Comparison of ENCODE assay signal across 23 cellular contexts in the genomic region with DNA sequence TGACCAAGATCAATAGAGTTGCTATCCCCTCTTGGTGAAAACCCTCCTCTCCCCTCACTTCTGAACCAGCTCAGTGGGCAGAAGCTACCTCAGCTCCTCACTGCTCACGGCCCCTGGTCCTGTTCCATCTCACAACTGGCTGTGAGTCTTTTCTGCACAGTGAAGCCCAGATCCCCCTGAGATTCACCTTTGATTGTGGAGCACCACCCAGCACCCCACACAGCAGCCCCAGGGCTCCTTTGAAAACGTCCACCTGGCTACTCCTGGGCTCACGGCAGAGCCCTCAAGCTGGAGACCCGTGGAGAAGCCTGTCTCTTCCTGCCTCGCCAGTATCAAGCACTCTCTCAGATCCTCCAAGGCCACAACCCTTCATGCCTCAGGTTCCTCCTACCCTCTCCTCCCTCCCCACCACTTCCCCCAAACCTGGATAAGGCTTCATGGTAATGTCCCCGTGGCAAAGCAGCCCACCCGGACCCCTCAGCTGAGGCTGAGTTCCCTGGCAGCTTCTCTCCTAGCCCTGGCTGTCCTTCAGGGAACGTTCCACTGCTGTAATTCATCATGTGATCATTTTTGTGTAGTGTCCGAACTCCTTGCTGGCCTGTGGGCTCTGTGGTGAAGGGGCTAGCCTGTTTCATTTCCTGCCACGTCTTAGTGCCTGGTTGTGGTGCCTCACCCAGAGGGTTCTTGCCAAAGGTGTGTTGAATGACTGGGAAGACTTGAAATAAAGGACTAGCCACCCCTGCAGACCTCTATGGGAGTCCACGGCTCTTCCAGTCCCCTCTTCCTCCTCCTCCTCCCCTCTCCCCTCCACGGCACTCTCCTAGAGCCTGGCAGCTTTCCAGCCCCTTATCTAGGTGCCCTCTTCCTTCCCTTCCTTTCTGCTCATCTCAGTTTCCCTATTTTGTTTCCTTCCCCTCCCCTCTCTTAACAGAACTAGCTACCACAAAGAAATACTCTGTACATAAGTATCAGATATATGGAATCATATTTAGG. TPM values are rescaled to one million over a fixed set of nuclear protein-coding genes. Genes with fewer than 3 reads are reported as not detected.
A peak's percentile ranks its signal among the peaks of the same experiment; 100 is the strongest.
DNase-seq lines count a peak whose midpoint lies in the region; ATAC-seq and TF ChIP-seq lines count a peak whose summit lies in the region.
"Had no signal": no experiment of that assay in that cellular context is flagged by ENCODE, and none has a peak within 500 bp of the region (broad histone marks: within the 10 kb centered on the region; RNA-seq: fewer than 3 reads in every experiment).

No MANE protein-coding gene starts in this region.

- peak; percentile 14 for DNase-seq in NCI-H345 (lab: John Stamatoyannopoulos, UW)
- no peak for DNase-seq in NCI-H345 treated with DMSO at 0.1 percent for 48 hours (lab: John Stamatoyannopoulos, UW; ENCODE audit: unreplicated experiment)
- peak; percentile 78 for DNase-seq in NB4 (ENCODE audit: low read depth)
- DNase-seq in central memory CD8-positive, alpha-beta T cell (ENCODE audit: low spot score in 2 of 2) = no peak
- DNase-seq in spleen = no peak
- DNase-seq in COLO668 (lab: John Stamatoyannopoulos, UW; ENCODE audit: unreplicated experiment) = no peak
- DNase-seq in NK-92 treated with Interleukin-12 subunit alpha and Interleukin-12 subunit beta, amount 100 ng/mL, for 24 hours (lab: John Stamatoyannopoulos, UW) = no peak
- DNase-seq in pons (ENCODE audit: low spot score) = no peak
- DNase-seq: activated CD4-positive, CD25-positive, alpha-beta regulatory T cell; activated CD8-positive, alpha-beta T cell treated with anti-CD3 and anti-CD28 coated beads, Interleukin-2, amount 10 ng/mL, durations not matched to agents 7 days and 5 days; activated T-cell treated with anti-CD3 and anti-CD28 coated beads, Interleukin-2, amount 50 U/mL, for 72 hours; CD4-positive, CD25-positive, alpha-beta regulatory T cell; DMS79 treated with DMSO at 0.1 percent for 48 hours; foreskin keratinocyte; GOT3; MG63; NCI-H2081; NCI-H774 had no signal

- H3K4me3 Mint-ChIP-seq in central memory CD8-positive, alpha-beta T cell = peak overlapping the region; percentile 4
- H3K4me3 Mint-ChIP-seq: activated CD8-positive, alpha-beta T cell treated with anti-CD3 and anti-CD28 coated beads, Interleukin-2, amount 10 ng/mL, durations not matched to agents 7 days and 5 days; activated naive CD8-positive, alpha-beta T cell; activated T-cell treated with anti-CD3 and anti-CD28 coated beads, Interleukin-2, amount 50 U/mL, for 72 hours; CD4-positive, CD25-positive, alpha-beta regulatory T cell; stimulated activated memory B cell treated with anti-CD40 and anti-IgM and Interleukin-4, amounts not matched to agents 10 μg/mL and 1 μg/mL and 100 μg/mL, for 72 hours had no signal

- TF ChIP-seq POLR2A in NB4 (IDR thresholded peaks at IDR 0.05; ENCODE audit: extremely low read depth, insufficient read length) (no peak), spleen (IDR thresholded peaks at IDR 0.05) (no peak)

- H3K9me3 ChIP-seq in spleen = no peaks in the 10 kb centered on the region
- H3K9me3 ChIP-seq: MG63 had no signal

- ATAC-seq in central memory CD8-positive, alpha-beta T cell (replicated peaks; ENCODE audit: extremely low read depth, poor library complexity, severe bottlenecking) = no peak
- ATAC-seq: activated CD8-positive, alpha-beta T cell treated with anti-CD3 and anti-CD28 coated beads, Interleukin-2, amount 10 ng/mL, durations not matched to agents 7 days and 5 days; activated T-cell treated with anti-CD3 and anti-CD28 coated beads, Interleukin-2, amount 50 U/mL, for 72 hours; foreskin keratinocyte; Right ventricle myocardium inferior; stimulated activated memory B cell treated with anti-CD40 and anti-IgM and Interleukin-4, amounts not matched to agents 10 μg/mL and 1 μg/mL and 100 μg/mL, for 72 hours had no signal

- peak overlapping the region in 7 of 8 donors; percentile 27 to 81 (median 59) for H3K27ac ChIP-seq in spleen
- H3K27ac ChIP-seq: foreskin keratinocyte had no signal

- intact Hi-C loops in spleen (cut with DNase I; ENCODE audit: low total_unique reads) = no loop called here

- no peak overlapping the region for H3K27ac Mint-ChIP-seq in central memory CD8-positive, alpha-beta T cell (ENCODE audit: low read depth)
- H3K27ac Mint-ChIP-seq: activated CD8-positive, alpha-beta T cell treated with anti-CD3 and anti-CD28 coated beads, Interleukin-2, amount 10 ng/mL, durations not matched to agents 7 days and 5 days; activated naive CD8-positive, alpha-beta T cell; activated T-cell treated with anti-CD3 and anti-CD28 coated beads, Interleukin-2, amount 50 U/mL, for 72 hours; stimulated activated memory B cell treated with anti-CD40 and anti-IgM and Interleukin-4, amounts not matched to agents 10 μg/mL and 1 μg/mL and 100 μg/mL, for 72 hours had no signal

- peaks cover 0 to 38% (median 7%) of the 10 kb centered on the region in 6 donors for H3K4me1 ChIP-seq in spleen
- H3K4me1 ChIP-seq: foreskin keratinocyte had no signal

- no peak for TF ChIP-seq CTCF in NB4 (IDR thresholded peaks at IDR 0.05; ENCODE audit: low read depth, low read length)
- TF ChIP-seq CTCF in spleen (IDR thresholded peaks at IDR 0.05 in 8 of 11, conservative IDR thresholded peaks at IDR 0.05 in 3 of 11) = no peak

- no peaks in the 10 kb centered on the region for H3K9me3 Mint-ChIP-seq in central memory CD8-positive, alpha-beta T cell
- H3K9me3 Mint-ChIP-seq: activated T-cell treated with anti-CD3 and anti-CD28 coated beads, Interleukin-2, amount 50 U/mL, for 72 hours; CD4-positive, CD25-positive, alpha-beta regulatory T cell; stimulated activated memory B cell treated with anti-CD40 and anti-IgM and Interleukin-4, amounts not matched to agents 10 μg/mL and 1 μg/mL and 100 μg/mL, for 72 hours had no signal

- no peaks in the 10 kb centered on the region for H3K4me1 Mint-ChIP-seq in central memory CD8-positive, alpha-beta T cell
- H3K4me1 Mint-ChIP-seq: stimulated activated memory B cell treated with anti-CD40 and anti-IgM and Interleukin-4, amounts not matched to agents 10 μg/mL and 1 μg/mL and 100 μg/mL, for 72 hours had no signal

- H3K4me3 ChIP-seq in NB4 (ENCODE audit: low read depth, low read length) (peak overlapping the region; percentile 53), spleen (peak overlapping the region in 1 of 8 donors; percentile 21)
- H3K4me3 ChIP-seq: MG63 had no signal

- peaks cover 31% of the 10 kb centered on the region for H3K27me3 Mint-ChIP-seq in central memory CD8-positive, alpha-beta T cell

- no peaks in the 10 kb centered on the region for H3K36me3 Mint-ChIP-seq in central memory CD8-positive, alpha-beta T cell (ENCODE audit: insufficient read depth)
- H3K36me3 Mint-ChIP-seq: activated naive CD8-positive, alpha-beta T cell; CD4-positive, CD25-positive, alpha-beta regulatory T cell; stimulated activated memory B cell treated with anti-CD40 and anti-IgM and Interleukin-4, amounts not matched to agents 10 μg/mL and 1 μg/mL and 100 μg/mL, for 72 hours had no signal

- no peaks in the 10 kb centered on the region for H3K36me3 ChIP-seq in spleen
- H3K36me3 ChIP-seq: MG63 had no signal

- 12 to 36% (median 22%) methylated on average over 12 of the region's 12 CpGs for WGBS in spleen, 5 donors

- H3K27me3 ChIP-seq in spleen (replicated peaks in 1 of 7) = peaks cover 0 to 39% (median 0%) of the 10 kb centered on the region in 7 donors
- H3K27me3 ChIP-seq: foreskin keratinocyte, MG63 had no signal

RNA-seq across cellular contexts. Expression of gene KY, which starts 44.5 kb away (rescaled TPM):
- under 1 TPM in 1 of 7 donors, not detected in 6; 0.17 TPM for total RNA-seq in spleen
- not detected for polyA plus RNA-seq in spleen
- total RNA-seq: activated CD8-positive, alpha-beta T cell treated with anti-CD3 and anti-CD28 coated beads, Interleukin-2, amount 10 ng/mL, durations not matched to agents 7 days and 5 days; activated T-cell treated with anti-CD3 and anti-CD28 coated beads, Interleukin-2, amount 50 U/mL, for 72 hours; CD4-positive, CD25-positive, alpha-beta regulatory T cell; foreskin keratinocyte; mesenteric fat pad; T-helper 1 cell treated with Interleukin-12 subunit alpha and Interleukin-12 subunit beta and Interleukin-4 antibody, amounts not matched to agents 30 ng/mL and 1 ng/mL, for 36 hours had no signal
- polyA plus RNA-seq: CD4-positive, CD25-positive, alpha-beta regulatory T cell; foreskin keratinocyte had no signal

Comparison
In these comparisons a context has a peak if more than half of its experiments do, and no peak if none do; other contexts are left out.
1. DNase-seq: peak in NCI-H345 (single experiment) and NB4 (single experiment); none in NCI-H345 treated with DMSO at 0.1 percent for 48 hours (single experiment), central memory CD8-positive, alpha-beta T cell (0 of 2), spleen (single experiment), COLO668 (single experiment), NK-92 treated with Interleukin-12 subunit alpha and Interleukin-12 subunit beta, amount 100 ng/mL, for 24 hours (single experiment) and pons (single experiment).